Comparison of ENCODE assay signal across 38 cellular contexts in genomic region chr19:53013621-53014020, GRCh38. TPM values are rescaled to one million over a fixed set of nuclear protein-coding genes. Genes with fewer than 3 reads are reported as not detected.
"Had no signal": no experiment of that assay in that cellular context is flagged by ENCODE, and none has a peak within 500 bp of the region (broad histone marks: within the 10 kb centered on the region; RNA-seq: fewer than 3 reads in every experiment).

Gene ERVV-1 (plus strand): TSS chr19:53013921. CDS start chr19:53014091, 170 bp downstream.

- H3K4me2 ChIP-seq: KMS-11 had no signal

- H3K27me3 ChIP-seq: MG63 had no signal

- H3K9me3 ChIP-seq: MG63 had no signal

- DNase-seq: Karpas-422, Kasumi-1, MG63, MM.1S, MV-4-11, NCI-H1048, NCI-H1092, NCI-H1092 treated with DMSO at 0.1 percent for 48 hours, NCI-H1105, NCI-H1105 treated with DMSO at 0.1 percent for 48 hours, NCI-H1417, NCI-H1417 treated with DMSO at 0.1 percent for 48 hours, NCI-H1436, NCI-H1436 treated with DMSO at 0.1 percent for 48 hours, NCI-H146, NCI-H1694, NCI-H1694 treated with DMSO at 0.1 percent for 48 hours, NCI-H187, NCI-H187 treated with DMSO at 0.1 percent for 48 hours, NCI-H1930, NCI-H2029, NCI-H2029 treated with DMSO at 0.1 percent for 48 hours, NCI-H2081, NCI-H2081 treated with DMSO at 0.1 percent for 48 hours, NCI-H2107, NCI-H2171, NCI-H2171 treated with DMSO at 0.1 percent for 48 hours, NCI-H2227 treated with DMSO at 0.1 percent for 48 hours, NCI-H226, NCI-H345, NCI-H446, NCI-H446 treated with DMSO at 0.1 percent for 48 hours, NCI-H510A had no signal

- H3K36me3 ChIP-seq: MG63 had no signal

- H3K4me3 ChIP-seq: MG63 had no signal

- H3K27ac ChIP-seq: KMS-11 had no signal

- H3K9ac ChIP-seq: KMS-11 had no signal

RNA-seq across cellular contexts. Expression of gene ERVV-1, which starts in this region (rescaled TPM):
- total RNA-seq: LHCN-M2, M059J, MCF 10A, NCI-H460 had no signal
